Comparison of ENCODE assay signal across 12 cellular contexts in the genomic region with DNA sequence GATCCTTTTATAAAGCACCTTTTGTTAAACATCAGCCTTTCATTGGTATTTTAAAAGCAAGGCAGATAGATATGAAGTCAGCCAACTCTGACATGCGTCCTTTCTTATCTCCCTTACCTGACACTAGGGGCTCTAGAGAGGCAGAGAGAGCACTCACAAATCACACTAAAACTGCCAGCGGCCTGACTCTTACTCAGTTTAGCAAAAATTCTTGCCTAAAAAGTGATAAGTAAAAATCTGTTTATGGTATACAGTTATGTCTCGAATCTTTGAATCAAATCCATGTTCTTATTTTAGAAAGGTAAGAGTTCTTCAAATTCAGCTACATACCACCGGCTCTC. TPM values are rescaled to one million over a fixed set of nuclear protein-coding genes. Genes with fewer than 3 reads are reported as not detected.
DNase-seq lines count a peak whose midpoint lies in the region; ATAC-seq and TF ChIP-seq lines count a peak whose summit lies in the region.
"Had no signal": no experiment of that assay in that cellular context is flagged by ENCODE, and none has a peak within 500 bp of the region (broad histone marks: within the 10 kb centered on the region; RNA-seq: fewer than 3 reads in every experiment).

No MANE protein-coding gene starts in this region.

- H3K36me3 Mint-ChIP-seq in GM23338 (ENCODE audit: low read depth) = no peaks in the 10 kb centered on the region
- H3K36me3 Mint-ChIP-seq in activated naive CD4-positive, alpha-beta T cell treated with anti-CD3 and anti-CD28 coated beads, Interleukin-2, amount 50 U/mL, for 72 hours = no peaks in the 10 kb centered on the region

- H3K9me3 ChIP-seq in BE2C (no peaks in the 10 kb centered on the region), RWPE2 (ENCODE audit: severe bottlenecking) (no peaks in the 10 kb centered on the region), MG63 (no peaks in the 10 kb centered on the region)

- H3K36me3 ChIP-seq in BE2C = no peaks in the 10 kb centered on the region
- H3K36me3 ChIP-seq in GM23338 (ENCODE audit: insufficient read depth) = no peaks in the 10 kb centered on the region
- no peaks in the 10 kb centered on the region for H3K36me3 ChIP-seq in RWPE2 (ENCODE audit: low read depth)
- no peaks in the 10 kb centered on the region for H3K36me3 ChIP-seq in MG63

- H3K27ac ChIP-seq in GM23338 (ENCODE audit: low read depth) = no peak overlapping the region
- H3K27ac ChIP-seq in RWPE2 (ENCODE audit: poor library complexity, severe bottlenecking) = no peak overlapping the region

- H3K9me2 ChIP-seq in GM23338 (ENCODE audit: insufficient read depth) = no peaks in the 10 kb centered on the region

- no peaks in the 10 kb centered on the region for H3K79me2 ChIP-seq in GM23338 (replicated peaks; ENCODE audit: insufficient read depth)

- no peaks in the 10 kb centered on the region for H3K9me3 Mint-ChIP-seq in GM23338
- H3K9me3 Mint-ChIP-seq in activated naive CD4-positive, alpha-beta T cell treated with anti-CD3 and anti-CD28 coated beads, Interleukin-2, amount 50 U/mL, for 72 hours = no peaks in the 10 kb centered on the region
- H3K9me3 Mint-ChIP-seq: activated naive CD8-positive, alpha-beta T cell treated with anti-CD3 and anti-CD28 coated beads, Interleukin-2, amount 50 U/mL, for 24 hours had no signal

- H3K27me3 ChIP-seq in BE2C = no peaks in the 10 kb centered on the region
- no peaks in the 10 kb centered on the region for H3K27me3 ChIP-seq in GM23338 (ENCODE audit: insufficient read depth)
- H3K27me3 ChIP-seq in RWPE2 (ENCODE audit: insufficient read depth, poor library complexity, severe bottlenecking) = no peaks in the 10 kb centered on the region
- H3K27me3 ChIP-seq in MG63 = no peaks in the 10 kb centered on the region

- ATAC-seq in GM23338 = peak; percentile 91
- ATAC-seq in RWPE2 (ENCODE audit: low read depth) = no peak
- ATAC-seq in activated naive CD4-positive, alpha-beta T cell treated with anti-CD3 and anti-CD28 coated beads, Interleukin-2, amount 50 U/mL, for 72 hours = no peak
- ATAC-seq: activated naive CD8-positive, alpha-beta T cell treated with anti-CD3 and anti-CD28 coated beads, Interleukin-2, amount 50 U/mL, for 24 hours had no signal

- no peak overlapping the region for H2AFZ ChIP-seq in GM23338

- no peaks in the 10 kb centered on the region for H3F3A ChIP-seq in GM23338 (replicated peaks; ENCODE audit: low read depth)

- H3K4me1 Mint-ChIP-seq in GM23338 = peaks cover 8% of the 10 kb centered on the region; the same call in 2 of the 3 replicates
- H3K4me1 Mint-ChIP-seq: activated naive CD8-positive, alpha-beta T cell treated with anti-CD3 and anti-CD28 coated beads, Interleukin-2, amount 50 U/mL, for 24 hours had no signal

- peaks cover 1% of the 10 kb centered on the region for H3K27me3 Mint-ChIP-seq in GM23338 (ENCODE audit: insufficient read depth, low read depth, poor library complexity)

- H3K4me3 ChIP-seq in BE2C (ENCODE audit: low read depth, low read length) (no peak overlapping the region), GM23338 (no peak overlapping the region), RWPE2 (ENCODE audit: severe bottlenecking) (no peak overlapping the region), MG63 (no peak overlapping the region)

- no peak overlapping the region for H3K4me3 Mint-ChIP-seq in GM23338
- H3K4me3 Mint-ChIP-seq: activated naive CD8-positive, alpha-beta T cell treated with anti-CD3 and anti-CD28 coated beads, Interleukin-2, amount 50 U/mL, for 24 hours had no signal

- H3K4me1 ChIP-seq in BE2C = no peaks in the 10 kb centered on the region
- no peaks in the 10 kb centered on the region; the same call in 1 of the 2 replicates for H3K4me1 ChIP-seq in GM23338 (ENCODE audit: insufficient read depth)
- H3K4me1 ChIP-seq in RWPE2 (ENCODE audit: insufficient read depth, poor library complexity, severe bottlenecking) = no peaks in the 10 kb centered on the region

- no peak overlapping the region for H3K27ac Mint-ChIP-seq in GM23338
- no peak overlapping the region for H3K27ac Mint-ChIP-seq in activated naive CD4-positive, alpha-beta T cell treated with anti-CD3 and anti-CD28 coated beads, Interleukin-2, amount 50 U/mL, for 72 hours
- H3K27ac Mint-ChIP-seq: activated naive CD8-positive, alpha-beta T cell treated with anti-CD3 and anti-CD28 coated beads, Interleukin-2, amount 50 U/mL, for 24 hours had no signal

- no peak for DNase-seq in BE2C
- peak; percentile 65 for DNase-seq in GM23338 (ENCODE audit: low spot score)
- no peak for DNase-seq in RWPE2 (ENCODE audit: low spot score)
- peak; percentile 10 for DNase-seq in iris pigment epithelial cell (ENCODE audit: low read depth)
- no peak for DNase-seq in NCI-H187 treated with DMSO at 0.1 percent for 48 hours (lab: John Stamatoyannopoulos, UW)
- no peak for DNase-seq in activated naive CD4-positive, alpha-beta T cell treated with anti-CD3 and anti-CD28 coated beads, Interleukin-2, amount 50 U/mL, for 72 hours (ENCODE audit: low spot score in 2 of 2)
- no peak for DNase-seq in GM20000 (ENCODE audit: low spot score)
- DNase-seq in MG63 = no peak
- DNase-seq: activated CD4-positive, CD25-positive, alpha-beta regulatory T cell; activated naive CD8-positive, alpha-beta T cell treated with anti-CD3 and anti-CD28 coated beads, Interleukin-2, amount 50 U/mL, for 24 hours; NCI-H526 treated with DMSO at 0.1 percent for 48 hours had no signal

- H3K4me2 ChIP-seq in GM23338 = no peak overlapping the region

- H4K20me1 ChIP-seq in GM23338 (replicated peaks; ENCODE audit: insufficient read depth) = no peaks in the 10 kb centered on the region

- peak; percentile 39; the same call in 1 of the 2 replicates for TF ChIP-seq CTCF in BE2C (IDR thresholded peaks at IDR 0.05; ENCODE audit: low read depth, low read length)
- peak; percentile 54 to 67 for TF ChIP-seq CTCF in GM23338 (conservative IDR thresholded peaks at IDR 0.05; ENCODE audit: low read depth in 2 of 2)
- peak; percentile 45 for TF ChIP-seq CTCF in RWPE2 (IDR thresholded peaks at IDR 0.05; ENCODE audit: poor library complexity, severe bottlenecking)
- TF ChIP-seq CTCF in GM20000 (IDR thresholded peaks at IDR 0.05; ENCODE audit: extremely low read depth, missing control alignments) = no peak

TF ChIP-seq in GM23338, 12 proteins besides CTCF, POLR2A, EP300 and RAD21 (continues in another document):
- TF ChIP-seq EZH2phosphoT487 (IDR thresholded peaks at IDR 0.05; ENCODE audit: unreplicated experiment) = no peak
- no peak for TF ChIP-seq NANOG (IDR thresholded peaks at IDR 0.05; ENCODE audit: borderline replicate concordance)
- TF ChIP-seq ZNF331 (CRISPR knock-in tag; IDR thresholded peaks at IDR 0.05; ENCODE audit: low read depth) = no peak
- TF ChIP-seq JUNB (IDR thresholded peaks at IDR 0.05; ENCODE audit: unreplicated experiment) = no peak
- no peak for TF ChIP-seq EZH2 (IDR thresholded peaks at IDR 0.05; ENCODE audit: low read depth, unreplicated experiment)

RNA-seq across cellular contexts. Expression of gene TDRD6, which starts 10.4 kb away (rescaled TPM):
- not detected for polyA plus RNA-seq in BE2C (2012; ENCODE audit: insufficient read depth, insufficient read length, low read depth)
- total RNA-seq in GM23338 (2014; rRNA removed; shearing (Covaris generic)) = 0.14 TPM in 1 of 2 replicates, not detected in the other
- polyA plus RNA-seq in GM23338 (2016; fragmentation: Nextera tagmentation; extraction: Ambion mirVana) = 0.10 and 0.24 TPM in 2 replicates
- total RNA-seq in activated naive CD4-positive, alpha-beta T cell treated with anti-CD3 and anti-CD28 coated beads, Interleukin-2, amount 50 U/mL, for 72 hours = not detected
- not detected in 2 replicates for total RNA-seq in MG63 (2014; rRNA removed; shearing (Covaris generic); ENCODE audit: low replicate concordance)
- total RNA-seq: Daoy had no signal

RNA-seq across cellular contexts. Expression of gene SLC25A27, which starts 24.5 kb away (rescaled TPM):
- polyA plus RNA-seq in BE2C (2012; ENCODE audit: insufficient read depth, insufficient read length, low read depth) = 0.65 TPM
- 11.8 and 16.2 TPM in 2 replicates for total RNA-seq in GM23338 (2014; rRNA removed; shearing (Covaris generic))
- 6.0 and 8.5 TPM in 2 replicates for polyA plus RNA-seq in GM23338 (2016; fragmentation: Nextera tagmentation; extraction: Ambion mirVana)
- total RNA-seq in activated naive CD4-positive, alpha-beta T cell treated with anti-CD3 and anti-CD28 coated beads, Interleukin-2, amount 50 U/mL, for 72 hours = 1 to 10 TPM in 1 of 2 donors, under 1 TPM in 1; 0.64 to 1.9 TPM
- 0.32 and 15.2 TPM in 2 replicates for total RNA-seq in MG63 (2014; rRNA removed; shearing (Covaris generic); ENCODE audit: low replicate concordance)

RNA-seq across cellular contexts. Expression of gene CYP39A1, which starts 24.7 kb away (rescaled TPM):
- polyA plus RNA-seq in BE2C (2012; ENCODE audit: insufficient read depth, insufficient read length, low read depth) = not detected
- 1.8 and 3.5 TPM in 2 replicates for total RNA-seq in GM23338 (2014; rRNA removed; shearing (Covaris generic))
- polyA plus RNA-seq in GM23338 (2016; fragmentation: Nextera tagmentation; extraction: Ambion mirVana) = 1.5 and 2.2 TPM in 2 replicates
- not detected for total RNA-seq in activated naive CD4-positive, alpha-beta T cell treated with anti-CD3 and anti-CD28 coated beads, Interleukin-2, amount 50 U/mL, for 72 hours
- 0.10 TPM in 1 of 2 replicates, not detected in the other for total RNA-seq in MG63 (2014; rRNA removed; shearing (Covaris generic); ENCODE audit: low replicate concordance)

RNA-seq across cellular contexts. Expression of gene PLA2G7, which starts 57.9 kb away (rescaled TPM):
- not detected for polyA plus RNA-seq in BE2C (2012; ENCODE audit: insufficient read depth, insufficient read length, low read depth)
- total RNA-seq in GM23338 (2014; rRNA removed; shearing (Covaris generic)) = 1.7 and 2.8 TPM in 2 replicates
- polyA plus RNA-seq in GM23338 (2016; fragmentation: Nextera tagmentation; extraction: Ambion mirVana) = 2.3 and 2.4 TPM in 2 replicates
- total RNA-seq in activated naive CD4-positive, alpha-beta T cell treated with anti-CD3 and anti-CD28 coated beads, Interleukin-2, amount 50 U/mL, for 72 hours = not detected
- total RNA-seq in MG63 (2014; rRNA removed; shearing (Covaris generic); ENCODE audit: low replicate concordance) = not detected in 2 replicates
- total RNA-seq: Daoy had no signal

Comparison
In these comparisons a context has a peak if more than half of its experiments do, and no peak if none do; other contexts are left out.
1. DNase-seq: peak in GM23338 (single experiment) and iris pigment epithelial cell (single experiment); none in BE2C (single experiment), RWPE2 (single experiment), NCI-H187 treated with DMSO at 0.1 percent for 48 hours (single experiment), activated naive CD4-positive, alpha-beta T cell treated with anti-CD3 and anti-CD28 coated beads, Interleukin-2, amount 50 U/mL, for 72 hours (0 of 2), GM20000 (single experiment) and MG63 (single experiment).